Comparison of ENCODE assay signal across 18 cellular contexts in the genomic region with DNA sequence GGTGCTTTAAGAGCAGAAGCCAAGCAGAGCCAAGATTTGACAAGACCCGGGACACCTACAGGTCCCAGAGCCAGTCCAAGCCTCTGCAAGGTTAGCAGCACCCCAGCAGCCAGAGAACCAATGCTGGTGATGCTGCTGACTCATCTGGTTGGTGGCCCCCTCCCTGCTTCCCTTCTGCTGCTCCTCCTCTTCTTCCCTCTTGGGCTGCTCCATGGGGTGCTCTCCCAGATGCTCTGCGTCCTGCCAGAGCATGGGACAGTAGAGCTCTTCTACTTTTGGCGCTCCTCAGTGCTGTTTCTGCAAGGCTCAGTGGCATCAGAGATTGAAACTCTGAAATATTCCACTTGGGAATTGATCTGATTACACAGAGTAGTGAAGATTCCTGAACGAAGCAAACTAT.
DNase-seq lines count a peak whose midpoint lies in the region; ATAC-seq and TF ChIP-seq lines count a peak whose summit lies in the region.
"Had no signal": no experiment of that assay in that cellular context is flagged by ENCODE, and none has a peak within 500 bp of the region (broad histone marks: within the 10 kb centered on the region; RNA-seq: fewer than 3 reads in every experiment).

No MANE protein-coding gene starts in this region.

- WGBS in neuronal stem cell (ENCODE audit: extremely low coverage in 2 of 2, insufficient read length in 2 of 2, insufficient replicate concordance in 1 of 2), 2 donors, result no CpG with 5 or more reads among the region's 4 CpGs

- ATAC-seq in HG03342 (IDR thresholded peaks at IDR 0.05; ENCODE audit: unreplicated experiment), result no peak
- ATAC-seq: activated CD4-positive, CD25-positive, alpha-beta regulatory T cell treated with anti-CD3 and anti-CD28 coated beads, Interleukin-2, amount 50 U/mL, for 24 hours; gastroesophageal sphincter; upper lobe of right lung had no signal

- no peak overlapping the region for H3K9ac ChIP-seq in neuronal stem cell (ENCODE audit: low read depth, low read length, poor library complexity)
- H3K9ac ChIP-seq: BLaER1 treated with 17β-estradiol and CSF1 and Interleukin-3, amounts not matched to agents 10 nM and 100 nM had no signal

- TF ChIP-seq CTCF in Calu3 (IDR thresholded peaks at IDR 0.05; ENCODE audit: unreplicated experiment), result no peak
- no peak for TF ChIP-seq CTCF in coronary artery (IDR thresholded peaks at IDR 0.05)

- no TSS peak for BruUV-seq in Calu3 (replicated peaks; lab: Mats Ljungman, UMichigan)

- H3K4me3 Mint-ChIP-seq in Calu3 (ENCODE audit: low read depth, unreplicated experiment), result no peak overlapping the region
- no peak overlapping the region for H3K4me3 Mint-ChIP-seq in activated naive CD4-positive, alpha-beta T cell treated with anti-CD3 and anti-CD28 coated beads, Interleukin-2, amount 10 ng/mL, durations not matched to agents 7 days and 5 days

- no peaks in the 10 kb centered on the region for H3K27me3 Mint-ChIP-seq in Calu3 (ENCODE audit: unreplicated experiment)
- no peaks in the 10 kb centered on the region for H3K27me3 Mint-ChIP-seq in activated naive CD4-positive, alpha-beta T cell treated with anti-CD3 and anti-CD28 coated beads, Interleukin-2, amount 10 ng/mL, durations not matched to agents 7 days and 5 days

- CTCF ChIA-PET in Calu3 (lab: Charles Lee), result no interaction called here
- CTCF ChIA-PET in activated naive CD4-positive, alpha-beta T cell treated with anti-CD3 and anti-CD28 coated beads, Interleukin-2, amount 10 ng/mL, durations not matched to agents 7 days and 5 days (lab: Charles Lee), result no interaction called here

- no peaks in the 10 kb centered on the region for H3K9me3 ChIP-seq in neuronal stem cell (replicated peaks in 1 of 2; ENCODE audit: control insufficient read depth in 2 of 2, insufficient read depth in 1 of 2, low read depth in 1 of 2, low read length in 2 of 2)
- H3K9me3 ChIP-seq: BLaER1 treated with 17β-estradiol and CSF1 and Interleukin-3, amounts not matched to agents 10 nM and 100 nM; gastroesophageal sphincter; upper lobe of right lung had no signal

- no peak overlapping the region for H2BK15ac ChIP-seq in neuronal stem cell (ENCODE audit: low read length)

- H4K8ac ChIP-seq in neuronal stem cell (ENCODE audit: low read depth, low read length), result no peak overlapping the region

- no peak overlapping the region for H3K23ac ChIP-seq in neuronal stem cell (ENCODE audit: low read depth, low read length, poor library complexity)

- no peaks in the 10 kb centered on the region for H3K79me1 ChIP-seq in neuronal stem cell (ENCODE audit: low read depth, low read length)

- peaks cover 48% of the 10 kb centered on the region for H3K4me1 Mint-ChIP-seq in Calu3 (ENCODE audit: low read depth, unreplicated experiment)
- no peaks in the 10 kb centered on the region for H3K4me1 Mint-ChIP-seq in activated naive CD4-positive, alpha-beta T cell treated with anti-CD3 and anti-CD28 coated beads, Interleukin-2, amount 10 ng/mL, durations not matched to agents 7 days and 5 days

- H4K91ac ChIP-seq in neuronal stem cell (ENCODE audit: low read depth, low read length, poor library complexity), result no peak overlapping the region

- H3K4me2 ChIP-seq in neuronal stem cell (ENCODE audit: insufficient read depth, low read length, poor library complexity, severe bottlenecking), result no peak overlapping the region
- H3K4me2 ChIP-seq: BLaER1 treated with 17β-estradiol and CSF1 and Interleukin-3, amounts not matched to agents 10 nM and 100 nM had no signal

- no peak overlapping the region for H2BK120ac ChIP-seq in neuronal stem cell (ENCODE audit: low read depth, low read length)

- peak overlapping the region; percentile 20 for H2AK5ac ChIP-seq in neuronal stem cell (ENCODE audit: low read depth, low read length)

- peak overlapping the region; percentile 31 for H2BK12ac ChIP-seq in neuronal stem cell (ENCODE audit: low read length)

- no peak overlapping the region for H2AFZ ChIP-seq in neuronal stem cell (ENCODE audit: low read length)

- H3K4ac ChIP-seq in neuronal stem cell (ENCODE audit: low read length), result no peak overlapping the region

- H3K4me3 ChIP-seq in coronary artery (no peak overlapping the region), neuronal stem cell (ENCODE audit: low read length in 2 of 2) (no peak overlapping the region)
- H3K4me3 ChIP-seq: BLaER1 treated with 17β-estradiol and CSF1 and Interleukin-3, amounts not matched to agents 10 nM and 100 nM; gastroesophageal sphincter; upper lobe of right lung had no signal

- H3K18ac ChIP-seq in neuronal stem cell (ENCODE audit: low read length), result peak overlapping the region; percentile 61

- no peaks in the 10 kb centered on the region for H3K27me3 ChIP-seq in neuronal stem cell (ENCODE audit: control insufficient read depth in 3 of 3, insufficient read depth in 3 of 3, low read depth in 1 of 3, low read length in 3 of 3)
- H3K27me3 ChIP-seq: BLaER1 treated with 17β-estradiol and CSF1 and Interleukin-3, amounts not matched to agents 10 nM and 100 nM; gastroesophageal sphincter; upper lobe of right lung had no signal

- H3K36me3 ChIP-seq in neuronal stem cell (replicated peaks in 1 of 2; ENCODE audit: control insufficient read depth in 2 of 2, insufficient read depth in 2 of 2, low read length in 2 of 2), result no peaks in the 10 kb centered on the region
- H3K36me3 ChIP-seq: gastroesophageal sphincter had no signal

- H3K9me3 Mint-ChIP-seq in Calu3 (ENCODE audit: low read depth, unreplicated experiment), result no peaks in the 10 kb centered on the region
- no peaks in the 10 kb centered on the region for H3K9me3 Mint-ChIP-seq in activated naive CD4-positive, alpha-beta T cell treated with anti-CD3 and anti-CD28 coated beads, Interleukin-2, amount 10 ng/mL, durations not matched to agents 7 days and 5 days

- DNase-seq in Calu3 (no peak), M059J (ENCODE audit: low read depth) (peak; percentile 46), coronary artery (ENCODE audit: low spot score) (no peak), neuronal stem cell (ENCODE audit: low spot score) (no peak), NCI-H146 treated with DMSO at 0.1 percent for 48 hours (lab: John Stamatoyannopoulos, UW; ENCODE audit: unreplicated experiment) (no peak)
- no peak for DNase-seq in activated naive CD4-positive, alpha-beta T cell treated with anti-CD3 and anti-CD28 coated beads, Interleukin-2, amount 10 ng/mL, durations not matched to agents 7 days and 5 days
- no peak for DNase-seq in stimulated activated CD4-positive, alpha-beta T cell treated with anti-CD3 and anti-CD28 coated beads, Interleukin-2, amount 100 ng/mL, for 48 hours
- DNase-seq: activated T-cell treated with anti-CD3 and anti-CD28 coated beads for 4 hours; amniotic stem cell; kidney; MM.1S; NCI-H2107; stimulated activated CD8-positive, alpha-beta memory T cell treated with anti-CD3 and anti-CD28 coated beads, Interleukin-4, amount 100 ng/mL, for 48 hours; upper lobe of right lung had no signal

- no peak overlapping the region for H3K14ac ChIP-seq in neuronal stem cell (ENCODE audit: low read length)

- H3K36me3 Mint-ChIP-seq in Calu3 (ENCODE audit: insufficient read depth, unreplicated experiment), result no peaks in the 10 kb centered on the region
- H3K36me3 Mint-ChIP-seq in activated naive CD4-positive, alpha-beta T cell treated with anti-CD3 and anti-CD28 coated beads, Interleukin-2, amount 10 ng/mL, durations not matched to agents 7 days and 5 days, result peaks cover 1% of the 10 kb centered on the region

- H3K4me1 ChIP-seq in neuronal stem cell (ENCODE audit: control insufficient read depth in 2 of 2, insufficient read depth in 1 of 2, low read depth in 1 of 2, low read length in 2 of 2), result peaks cover 13 to 28% of the 10 kb centered on the region in 2 donors

- peak overlapping the region; percentile 1 for H3K27ac Mint-ChIP-seq in Calu3 (ENCODE audit: unreplicated experiment)
- H3K27ac Mint-ChIP-seq in activated naive CD4-positive, alpha-beta T cell treated with anti-CD3 and anti-CD28 coated beads, Interleukin-2, amount 10 ng/mL, durations not matched to agents 7 days and 5 days, result no peak overlapping the region

- intact Hi-C loops in Calu3 (cut with micrococcal nuclease; ENCODE audit: unreplicated experiment), result loop anchor here (2.0 to 5.0 kb wide), 2 partner anchors 25 to 82 kb away; no protein-coding TSS in a partner anchor

- H3K27ac ChIP-seq in coronary artery (peak overlapping the region; percentile 69 to 84), neuronal stem cell (replicated peaks; ENCODE audit: low read length) (peak overlapping the region; percentile 79)
- H3K27ac ChIP-seq: BLaER1 treated with 17β-estradiol and CSF1 and Interleukin-3, amounts not matched to agents 10 nM and 100 nM; upper lobe of right lung had no signal

- peak overlapping the region; percentile 60 for H2BK5ac ChIP-seq in neuronal stem cell (ENCODE audit: low read length)
